ENCODE assay signal across 9 cellular contexts in genomic region chr11:10322401-10322800, GRCh38. TPM values are rescaled to one million over a fixed set of nuclear protein-coding genes. Genes with fewer than 3 reads are reported as not detected.
DNase-seq lines count a peak whose midpoint lies in the region; ATAC-seq and TF ChIP-seq lines count a peak whose summit lies in the region.
"Had no signal": no experiment of that assay in that cellular context is flagged by ENCODE, and none has a peak within 500 bp of the region (broad histone marks: within the 10 kb centered on the region; RNA-seq: fewer than 3 reads in every experiment).

No MANE protein-coding gene starts in this region.

- no TSS peak for BruUV-seq in MCF 10A (replicated peaks; lab: Mats Ljungman, UMichigan)

- no peaks in the 10 kb centered on the region for H3K36me3 Mint-ChIP-seq in stimulated activated naive CD8-positive, alpha-beta T cell treated with anti-CD3 and anti-CD28 coated beads, Interleukin-15, Interleukin-2, amounts not matched to agents 100 ng/mL and 50 ng/mL, for 24 hours (ENCODE audit: low read depth)
- H3K36me3 Mint-ChIP-seq in MCF 10A (ENCODE audit: insufficient read depth, unreplicated experiment): no peaks in the 10 kb centered on the region

- no peak for ATAC-seq in stimulated activated naive CD8-positive, alpha-beta T cell treated with anti-CD3 and anti-CD28 coated beads, Interleukin-15, Interleukin-2, amounts not matched to agents 100 U/mL and 50 U/mL, for 24 hours
- no peak for ATAC-seq in GM18909 (IDR thresholded peaks at IDR 0.05; ENCODE audit: poor library complexity, unreplicated experiment)

- H3K9me3 Mint-ChIP-seq in stimulated activated naive CD8-positive, alpha-beta T cell treated with anti-CD3 and anti-CD28 coated beads, Interleukin-15, Interleukin-2, amounts not matched to agents 100 ng/mL and 50 ng/mL, for 24 hours: no peaks in the 10 kb centered on the region
- no peaks in the 10 kb centered on the region for H3K9me3 Mint-ChIP-seq in MCF 10A (ENCODE audit: unreplicated experiment)

- CTCF ChIA-PET in MCF 10A (lab: Yijun Ruan, JAX): interaction anchor here (0.6 to 3.1 kb wide), 13 partner anchors 9 to 858 kb away, joined by 3 to 30 read pairs (median 3); no protein-coding TSS in a partner anchor

- H3K4me1 Mint-ChIP-seq in stimulated activated naive CD8-positive, alpha-beta T cell treated with anti-CD3 and anti-CD28 coated beads, Interleukin-15, Interleukin-2, amounts not matched to agents 100 ng/mL and 50 ng/mL, for 24 hours (ENCODE audit: low read depth): peaks cover 31% of the 10 kb centered on the region
- H3K4me1 Mint-ChIP-seq in MCF 10A (ENCODE audit: insufficient read depth, unreplicated experiment): peaks cover 18% of the 10 kb centered on the region

- POLR2A ChIA-PET in MCF 10A (lab: Yijun Ruan, JAX): interaction anchor here (0.6 to 3.6 kb wide), 4 partner anchors 13 to 862 kb away, joined by 3 to 31 read pairs (median 14); partner anchors contain the start of genes ADM and ZNF143

- no peak for TF ChIP-seq CTCF in MCF 10A (IDR thresholded peaks at IDR 0.05; ENCODE audit: unreplicated experiment)

- H3K27ac Mint-ChIP-seq in stimulated activated naive CD8-positive, alpha-beta T cell treated with anti-CD3 and anti-CD28 coated beads, Interleukin-15, Interleukin-2, amounts not matched to agents 100 ng/mL and 50 ng/mL, for 24 hours: peak overlapping the region; percentile 83
- peak overlapping the region; percentile 54 for H3K27ac Mint-ChIP-seq in MCF 10A (ENCODE audit: low read depth, unreplicated experiment)

- DNase-seq in stimulated activated naive CD8-positive, alpha-beta T cell treated with anti-CD3 and anti-CD28 coated beads, Interleukin-15, Interleukin-2, amounts not matched to agents 100 U/mL and 50 U/mL, for 24 hours: no peak
- DNase-seq in MCF 10A (ENCODE audit: unreplicated experiment): no peak
- peak; percentile 67 for DNase-seq in myocyte (ENCODE audit: low read depth)
- no peak for DNase-seq in occipital lobe (lab: John Stamatoyannopoulos, UW)
- no peak for DNase-seq in 8988T
- no peak for DNase-seq in inferior parietal cortex (ENCODE audit: extremely low spot score)
- DNase-seq: activated effector memory CD4-positive, alpha-beta T cell treated with Interleukin-2 at 50 U/mL for 16 hours had no signal

- intact Hi-C loops in MCF 10A (cut with micrococcal nuclease): loop anchor here (2.0 to 5.0 kb wide), 4 partner anchors 142 to 710 kb away; no protein-coding TSS in a partner anchor

- H3K27me3 Mint-ChIP-seq in stimulated activated naive CD8-positive, alpha-beta T cell treated with anti-CD3 and anti-CD28 coated beads, Interleukin-15, Interleukin-2, amounts not matched to agents 100 ng/mL and 50 ng/mL, for 24 hours: peaks cover 12% of the 10 kb centered on the region
- H3K27me3 Mint-ChIP-seq in MCF 10A (ENCODE audit: insufficient read depth, unreplicated experiment): no peaks in the 10 kb centered on the region

- peak overlapping the region; percentile 46 for H3K4me3 Mint-ChIP-seq in stimulated activated naive CD8-positive, alpha-beta T cell treated with anti-CD3 and anti-CD28 coated beads, Interleukin-15, Interleukin-2, amounts not matched to agents 100 ng/mL and 50 ng/mL, for 24 hours
- H3K4me3 Mint-ChIP-seq in MCF 10A (ENCODE audit: unreplicated experiment): no peak overlapping the region

RNA-seq across cellular contexts. Expression of gene ADM, which starts 17.5 kb away (rescaled TPM):
- total RNA-seq in MCF 10A (2022) (8.7 and 10.6 TPM in 2 replicates), myocyte (17.3 and 46.5 TPM in 2 replicates), occipital lobe (14.7 TPM)
- 35.7 TPM for polyA plus RNA-seq in myocyte (2012)

RNA-seq across cellular contexts. Expression of gene SBF2, which starts 28.4 kb away (rescaled TPM):
- total RNA-seq in MCF 10A (2022) (28.3 and 28.7 TPM in 2 replicates), myocyte (21.0 and 23.7 TPM in 2 replicates), occipital lobe (132 TPM)
- polyA plus RNA-seq in myocyte (2012): 20.5 TPM
